8 cellular contexts compared by ENCODE assay signal in the genomic region with DNA sequence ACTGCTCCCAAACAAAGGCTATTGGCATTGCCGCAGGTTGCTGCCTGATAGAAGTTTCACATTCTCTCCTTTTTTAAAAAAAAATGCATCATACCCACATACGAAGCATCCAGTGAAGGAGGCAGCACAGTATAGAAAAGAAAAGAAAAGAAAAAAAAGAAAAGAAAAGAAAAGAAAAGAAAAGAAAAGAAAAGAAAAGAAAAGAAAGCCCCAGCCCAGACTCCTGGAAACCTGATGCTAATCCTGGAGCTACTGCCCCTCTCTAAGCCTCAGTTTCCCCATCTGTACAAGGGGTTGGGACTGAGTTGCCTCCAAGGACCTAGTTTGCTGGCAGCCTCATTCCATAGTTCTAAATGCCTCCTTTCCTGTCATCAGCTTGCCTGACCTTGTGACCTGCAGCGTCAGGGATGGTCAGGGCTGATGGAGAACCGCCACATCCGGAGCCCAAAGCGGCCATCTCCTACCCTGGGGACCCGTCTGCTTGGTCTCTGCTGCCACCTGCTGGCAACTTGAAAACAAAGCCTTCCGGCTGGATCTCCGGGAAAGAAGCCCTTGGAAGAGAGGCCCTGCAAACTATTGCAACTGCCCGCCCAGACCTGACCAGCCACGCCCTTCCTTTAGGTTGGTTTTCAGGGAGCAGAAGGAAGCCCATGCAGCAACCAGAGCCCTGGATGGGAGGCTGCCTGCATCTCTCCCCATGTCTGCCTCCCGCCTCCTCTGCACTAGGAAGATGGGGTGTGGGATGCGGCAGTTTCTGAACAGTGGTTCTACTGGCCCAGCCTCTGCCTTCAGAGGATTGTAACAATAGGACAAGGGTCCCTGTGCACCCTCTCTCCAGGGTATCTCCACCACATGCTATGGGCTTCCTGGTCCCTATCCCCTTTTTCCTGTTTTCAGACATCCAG. TPM values are rescaled to one million over a fixed set of nuclear protein-coding genes. Genes with fewer than 3 reads are reported as not detected.
A peak's percentile ranks its signal among the peaks of the same experiment; 100 is the strongest.
DNase-seq lines count a peak whose midpoint lies in the region; ATAC-seq and TF ChIP-seq lines count a peak whose summit lies in the region.

No MANE protein-coding gene starts in this region.

- H3K4me3 ChIP-seq in DND-41 (ENCODE audit: low read depth in 1 of 2, low read length in 2 of 2) (no peak overlapping the region), MG63 (no peak overlapping the region), uterus (no peak overlapping the region)

- intact Hi-C loops in head of caudate nucleus (cut with DNase I), result loop anchor here (2.0 to 10.0 kb wide), 2 partner anchors 367 to 829 kb away; no protein-coding TSS in a partner anchor
- intact Hi-C loops in uterus (cut with DNase I; ENCODE audit: low total_unique reads), result no loop called here

- no peak for TF ChIP-seq POLR2A in uterus (IDR thresholded peaks at IDR 0.05)

- H4K20me1 ChIP-seq in DND-41 (ENCODE audit: insufficient read depth, low read length), result peaks cover 31% of the 10 kb centered on the region

- peaks cover 82% of the 10 kb centered on the region for H3K27me3 Mint-ChIP-seq in activated naive CD4-positive, alpha-beta T cell treated with anti-CD3 and anti-CD28 coated beads, Interleukin-2, amount 10 ng/mL, durations not matched to agents 7 days and 5 days
- H3K27me3 Mint-ChIP-seq in progenitor cell of endocrine pancreas, result peaks cover 19% of the 10 kb centered on the region

- H3K36me3 Mint-ChIP-seq in activated naive CD4-positive, alpha-beta T cell treated with anti-CD3 and anti-CD28 coated beads, Interleukin-2, amount 10 ng/mL, durations not matched to agents 7 days and 5 days, result no peaks in the 10 kb centered on the region
- no peaks in the 10 kb centered on the region for H3K36me3 Mint-ChIP-seq in progenitor cell of endocrine pancreas (ENCODE audit: insufficient read depth)

- H3K4me1 ChIP-seq in DND-41 (ENCODE audit: insufficient read depth, low read length) (peaks cover 6% of the 10 kb centered on the region), uterus (no peaks in the 10 kb centered on the region)

- peaks cover 10% of the 10 kb centered on the region for H3K27me3 ChIP-seq in DND-41 (ENCODE audit: insufficient read depth, low read length, poor library complexity)
- no peaks in the 10 kb centered on the region for H3K27me3 ChIP-seq in MG63
- H3K27me3 ChIP-seq in uterus, result no peaks in the 10 kb centered on the region

- H3K27ac ChIP-seq in DND-41 (ENCODE audit: low read length), result no peak overlapping the region
- H3K27ac ChIP-seq in uterus, result no peak overlapping the region

- H3K9me3 Mint-ChIP-seq in activated naive CD4-positive, alpha-beta T cell treated with anti-CD3 and anti-CD28 coated beads, Interleukin-2, amount 10 ng/mL, durations not matched to agents 7 days and 5 days, result no peaks in the 10 kb centered on the region
- no peaks in the 10 kb centered on the region for H3K9me3 Mint-ChIP-seq in progenitor cell of endocrine pancreas (ENCODE audit: low read depth)

- ATAC-seq in DND-41 (ENCODE audit: insufficient read depth, low read depth) (peak; percentile 86), GM21717 (IDR thresholded peaks at IDR 0.05; ENCODE audit: unreplicated experiment) (no peak)

- no peak overlapping the region for H3K4me2 ChIP-seq in DND-41 (ENCODE audit: insufficient read depth, low read length)

- H3K36me3 ChIP-seq in DND-41 (ENCODE audit: insufficient read depth, low read length), result no peaks in the 10 kb centered on the region
- no peaks in the 10 kb centered on the region for H3K36me3 ChIP-seq in MG63
- no peaks in the 10 kb centered on the region for H3K36me3 ChIP-seq in uterus

- no peak overlapping the region for H2AFZ ChIP-seq in DND-41 (ENCODE audit: low read depth, low read length)

- no peak overlapping the region for H3K27ac Mint-ChIP-seq in activated naive CD4-positive, alpha-beta T cell treated with anti-CD3 and anti-CD28 coated beads, Interleukin-2, amount 10 ng/mL, durations not matched to agents 7 days and 5 days
- H3K27ac Mint-ChIP-seq in progenitor cell of endocrine pancreas, result no peak overlapping the region

- CTCF ChIA-PET in activated naive CD4-positive, alpha-beta T cell treated with anti-CD3 and anti-CD28 coated beads, Interleukin-2, amount 10 ng/mL, durations not matched to agents 7 days and 5 days (lab: Charles Lee), result interaction anchor here (0.6 to 2.5 kb wide), 8 partner anchors 9 to 1181 kb away, joined by 3 to 9 read pairs (median 4); no protein-coding TSS in a partner anchor

- DNase-seq in DND-41 (peak; percentile 71), MG63 (peak; percentile 64), SKM-1 (lab: John Stamatoyannopoulos, UW; ENCODE audit: unreplicated experiment) (peak; percentile 8), head of caudate nucleus (peak; percentile 66 to 95 (median 86)), progenitor cell of endocrine pancreas (ENCODE audit: low spot score, unreplicated experiment) (peak; percentile 75), uterus (peak; percentile 60 to 71)
- DNase-seq in activated naive CD4-positive, alpha-beta T cell treated with anti-CD3 and anti-CD28 coated beads, Interleukin-2, amount 10 ng/mL, durations not matched to agents 7 days and 5 days, result peak; percentile 82

- no peak overlapping the region for H3K4me3 Mint-ChIP-seq in activated naive CD4-positive, alpha-beta T cell treated with anti-CD3 and anti-CD28 coated beads, Interleukin-2, amount 10 ng/mL, durations not matched to agents 7 days and 5 days
- H3K4me3 Mint-ChIP-seq in progenitor cell of endocrine pancreas (ENCODE audit: low read depth), result no peak overlapping the region

- no peaks in the 10 kb centered on the region for H3K79me2 ChIP-seq in DND-41 (ENCODE audit: insufficient read depth, low read length)

- peaks cover 2% of the 10 kb centered on the region for H3K4me1 Mint-ChIP-seq in activated naive CD4-positive, alpha-beta T cell treated with anti-CD3 and anti-CD28 coated beads, Interleukin-2, amount 10 ng/mL, durations not matched to agents 7 days and 5 days
- H3K4me1 Mint-ChIP-seq in progenitor cell of endocrine pancreas (ENCODE audit: low read depth), result peaks cover 5% of the 10 kb centered on the region

- H3K9ac ChIP-seq in DND-41 (ENCODE audit: low read depth, low read length), result no peak overlapping the region

- no peaks in the 10 kb centered on the region for H3K9me3 ChIP-seq in DND-41 (ENCODE audit: insufficient read depth, low read length, severe bottlenecking)
- H3K9me3 ChIP-seq in MG63, result no peaks in the 10 kb centered on the region
- no peaks in the 10 kb centered on the region for H3K9me3 ChIP-seq in uterus

- TF ChIP-seq CTCF in DND-41 (IDR thresholded peaks at IDR 0.05; ENCODE audit: borderline replicate concordance, extremely low read depth, low read length, poor library complexity, severe bottlenecking) (peak; percentile 85), progenitor cell of endocrine pancreas (IDR thresholded peaks at IDR 0.05; ENCODE audit: unreplicated experiment) (peak; percentile 87), uterus (IDR thresholded peaks at IDR 0.05) (peak; percentile 70 to 86 (median 78))

RNA-seq across cellular contexts. Expression of a gene that starts 13.0 kb away (rescaled TPM):
- not detected in 2 replicates for total RNA-seq in MG63 (2014; rRNA removed; shearing (Covaris generic); ENCODE audit: low replicate concordance)
- total RNA-seq in progenitor cell of endocrine pancreas (not detected in 2 replicates), uterus (not detected)

RNA-seq across cellular contexts. Expression of a gene that starts 22.3 kb away (rescaled TPM):
- 41.8 and 46.6 TPM in 2 replicates for total RNA-seq in MG63 (2014; rRNA removed; shearing (Covaris generic); ENCODE audit: low replicate concordance)
- total RNA-seq in progenitor cell of endocrine pancreas, result 13.8 and 15.4 TPM in 2 replicates
- total RNA-seq in uterus, result 10 to 100 TPM in 1 of 4 donors, not detected in 3; 16.0 TPM

Comparison
In these comparisons a context has a peak if more than half of its experiments do, and no peak if none do; other contexts are left out.
1. DNase-seq: peak in every context shown above with its lines; median percentile 86 in head of caudate nucleus; 82 in activated naive CD4-positive, alpha-beta T cell treated with anti-CD3 and anti-CD28 coated beads, Interleukin-2, amount 10 ng/mL, durations not matched to agents 7 days and 5 days; 75 in progenitor cell of endocrine pancreas; 71 in DND-41; 66 in uterus; 64 in MG63; 8 in SKM-1.